In genomic region chr14:102902086-102902485, GRCh38 we compare ENCODE assay signal across 1 cellular context.
TF ChIP-seq lines count a peak whose summit lies in the region.

No MANE protein-coding gene starts in this region.

TF ChIP-seq in SK-N-SH, 30 proteins besides CTCF, POLR2A, EP300 and RAD21 (continued from another document):
- TF ChIP-seq MEF2A (IDR thresholded peaks at IDR 0.05; ENCODE audit: borderline replicate concordance, low read depth) (no peak), JUND (IDR thresholded peaks at IDR 0.05) (no peak), SIN3A (IDR thresholded peaks at IDR 0.05; ENCODE audit: borderline replicate concordance, low read depth, low read length) (no peak), RFX5 (IDR thresholded peaks at IDR 0.05; ENCODE audit: low read length) (no peak), FOXM1 (IDR thresholded peaks at IDR 0.05; ENCODE audit: low read depth) (no peak), FOSL2 (IDR thresholded peaks at IDR 0.05; ENCODE audit: borderline replicate concordance, low read depth) (no peak), FOXJ3 (CRISPR knock-in tag; IDR thresholded peaks at IDR 0.05) (no peak), RXRA (IDR thresholded peaks at IDR 0.05; ENCODE audit: borderline replicate concordance, low read depth) (no peak)
- TF ChIP-seq, protein P1, sequence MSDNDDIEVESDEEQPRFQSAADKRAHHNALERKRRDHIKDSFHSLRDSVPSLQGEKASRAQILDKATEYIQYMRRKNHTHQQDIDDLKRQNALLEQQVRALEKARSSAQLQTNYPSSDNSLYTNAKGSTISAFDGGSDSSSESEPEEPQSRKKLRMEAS (IDR thresholded peaks at IDR 0.05; ENCODE audit: low read depth), result no peak
TF ChIP-seq in SK-N-SH: peak in this region for 0.
